In the genomic region with DNA sequence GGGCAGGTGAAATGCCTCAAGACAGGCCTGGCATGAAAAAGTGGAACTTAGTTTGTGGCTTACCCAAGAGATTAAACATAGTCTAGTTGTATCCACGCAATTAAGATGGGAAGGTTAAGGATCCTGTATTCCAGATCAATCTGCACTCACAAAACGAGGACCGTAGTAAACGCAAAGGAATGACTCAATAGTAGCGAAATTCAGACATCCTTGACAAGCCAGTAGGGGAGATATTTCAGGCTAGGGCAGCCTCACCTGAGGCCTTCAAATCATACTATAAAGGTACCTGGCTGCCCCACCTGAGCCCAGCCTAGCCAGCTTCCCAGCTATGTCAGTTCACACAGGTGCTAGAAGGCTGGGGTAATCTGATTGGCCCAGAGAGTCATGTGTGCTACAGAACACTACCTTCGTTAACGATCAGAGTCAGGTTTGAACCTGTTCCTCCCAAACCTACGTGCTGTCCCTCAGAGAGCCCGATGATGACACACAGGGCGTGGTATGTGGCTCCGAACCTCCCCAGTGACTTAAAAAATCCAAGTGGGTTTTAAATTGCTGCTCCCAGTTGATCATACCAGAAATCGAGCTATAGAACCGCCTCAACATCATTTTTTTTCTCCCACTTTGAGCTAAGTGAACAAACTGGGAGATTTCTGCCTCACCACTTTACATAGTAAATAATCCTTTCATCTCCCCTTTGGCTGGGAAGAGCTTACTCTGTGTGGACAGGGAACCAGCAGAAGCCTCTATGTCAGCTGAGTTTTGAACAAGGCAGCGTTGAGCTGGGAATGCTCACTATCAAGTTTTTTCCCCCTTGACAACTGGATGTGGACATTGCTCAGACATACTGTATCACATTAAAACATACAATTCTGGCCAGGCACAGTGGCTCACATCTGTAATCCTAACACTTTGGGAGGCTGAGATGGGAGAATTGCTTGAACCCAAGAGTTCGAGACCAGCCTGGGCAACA, we compare ENCODE assay signal across 1 cellular context.
TF ChIP-seq lines count a peak whose summit lies in the region.

No MANE protein-coding gene starts in this region.

TF ChIP-seq in GM23338, 12 proteins besides CTCF, POLR2A, EP300 and RAD21 (continued from another document):
- TF ChIP-seq, protein P1, sequence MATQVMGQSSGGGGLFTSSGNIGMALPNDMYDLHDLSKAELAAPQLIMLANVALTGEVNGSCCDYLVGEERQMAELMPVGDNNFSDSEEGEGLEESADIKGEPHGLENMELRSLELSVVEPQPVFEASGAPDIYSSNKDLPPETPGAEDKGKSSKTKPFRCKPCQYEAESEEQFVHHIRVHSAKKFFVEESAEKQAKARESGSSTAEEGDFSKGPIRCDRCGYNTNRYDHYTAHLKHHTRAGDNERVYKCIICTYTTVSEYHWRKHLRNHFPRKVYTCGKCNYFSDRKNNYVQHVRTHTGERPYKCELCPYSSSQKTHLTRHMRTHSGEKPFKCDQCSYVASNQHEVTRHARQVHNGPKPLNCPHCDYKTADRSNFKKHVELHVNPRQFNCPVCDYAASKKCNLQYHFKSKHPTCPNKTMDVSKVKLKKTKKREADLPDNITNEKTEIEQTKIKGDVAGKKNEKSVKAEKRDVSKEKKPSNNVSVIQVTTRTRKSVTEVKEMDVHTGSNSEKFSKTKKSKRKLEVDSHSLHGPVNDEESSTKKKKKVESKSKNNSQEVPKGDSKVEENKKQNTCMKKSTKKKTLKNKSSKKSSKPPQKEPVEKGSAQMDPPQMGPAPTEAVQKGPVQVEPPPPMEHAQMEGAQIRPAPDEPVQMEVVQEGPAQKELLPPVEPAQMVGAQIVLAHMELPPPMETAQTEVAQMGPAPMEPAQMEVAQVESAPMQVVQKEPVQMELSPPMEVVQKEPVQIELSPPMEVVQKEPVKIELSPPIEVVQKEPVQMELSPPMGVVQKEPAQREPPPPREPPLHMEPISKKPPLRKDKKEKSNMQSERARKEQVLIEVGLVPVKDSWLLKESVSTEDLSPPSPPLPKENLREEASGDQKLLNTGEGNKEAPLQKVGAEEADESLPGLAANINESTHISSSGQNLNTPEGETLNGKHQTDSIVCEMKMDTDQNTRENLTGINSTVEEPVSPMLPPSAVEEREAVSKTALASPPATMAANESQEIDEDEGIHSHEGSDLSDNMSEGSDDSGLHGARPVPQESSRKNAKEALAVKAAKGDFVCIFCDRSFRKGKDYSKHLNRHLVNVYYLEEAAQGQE (IDR thresholded peaks at IDR 0.05; ENCODE audit: unreplicated experiment): no peak
- no peak for TF ChIP-seq ZNF114 (CRISPR knock-in tag; IDR thresholded peaks at IDR 0.05)
